4 cellular contexts compared by ENCODE assay signal in genomic region chr12:100308138-100308537, GRCh38. TPM values are rescaled to one million over a fixed set of nuclear protein-coding genes. Genes with fewer than 3 reads are reported as not detected.
"Had no signal": no experiment of that assay in that cellular context is flagged by ENCODE, and none has a peak within 500 bp of the region (broad histone marks: within the 10 kb centered on the region; RNA-seq: fewer than 3 reads in every experiment).

No MANE protein-coding gene starts in this region.

RNA-seq across cellular contexts. Expression of gene SLC17A8, which starts 48.7 kb away (rescaled TPM):
- total RNA-seq: HT-29, HT1080, IMR-90 had no signal
- polyA plus RNA-seq: IgD-negative memory B cell, IMR-90 had no signal
